26 cellular contexts compared by ENCODE assay signal in genomic region chr11:119110439-119110838, GRCh38. TPM values are rescaled to one million over a fixed set of nuclear protein-coding genes. Genes with fewer than 3 reads are reported as not detected.
DNase-seq lines count a peak whose midpoint lies in the region; ATAC-seq and TF ChIP-seq lines count a peak whose summit lies in the region.
"Had no signal": no experiment of that assay in that cellular context is flagged by ENCODE, and none has a peak within 500 bp of the region (broad histone marks: within the 10 kb centered on the region; RNA-seq: fewer than 3 reads in every experiment).

No MANE protein-coding gene starts in this region.

- CTCF ChIA-PET in T-cell (lab: Charles Lee) = interaction anchor here in 1 of 2 donors (1.2 kb wide), 1 partner anchor 49 kb away, joined by 3 read pairs; no protein-coding TSS in a partner anchor

- no peak for ATAC-seq in activated naive CD4-positive, alpha-beta T cell treated with anti-CD3 and anti-CD28 coated beads, Interleukin-2, amount 50 U/mL, for 72 hours
- ATAC-seq in T-cell (replicated peaks in 1 of 4) (no peak), HG03442 (IDR thresholded peaks at IDR 0.05; ENCODE audit: unreplicated experiment) (no peak), GM21717 (IDR thresholded peaks at IDR 0.05; ENCODE audit: unreplicated experiment) (no peak)
- ATAC-seq: effector memory CD8-positive, alpha-beta T cell; esophagus mucosa; foreskin keratinocyte; left lung; pancreas; stimulated activated naive B cell treated with anti-CD40 and anti-IgM and Interleukin-4, amounts not matched to agents 10 μg/mL and 1 μg/mL and 100 μg/mL, for 72 hours had no signal

- H3K4me3 Mint-ChIP-seq in T-cell (peak overlapping the region in 1 of 3 donors; percentile 94), endothelial cell (ENCODE audit: unreplicated experiment) (peak overlapping the region; percentile 49)
- H3K4me3 Mint-ChIP-seq: activated B cell treated with CpG ODN at 0.5 μM for 24 hours; stimulated activated naive B cell treated with anti-CD40 and anti-IgM and Interleukin-4, amounts not matched to agents 10 μg/mL and 1 μg/mL and 100 μg/mL, for 72 hours had no signal

- POLR2A ChIA-PET in T-cell (lab: Charles Lee) = interaction anchor here in 1 of 2 donors (0.8 kb wide), 1 partner anchor 95 kb away, joined by 3 read pairs; no protein-coding TSS in a partner anchor

- DNase-seq in activated naive CD4-positive, alpha-beta T cell treated with anti-CD3 and anti-CD28 coated beads, Interleukin-2, amount 50 U/mL, for 72 hours (ENCODE audit: low spot score in 2 of 2) = no peak
- DNase-seq in activated naive CD4-positive, alpha-beta T cell treated with anti-CD3 and anti-CD28 coated beads, Interleukin-2, amount 50 U/mL, for 16 hours = no peak
- DNase-seq in T-cell = no peak
- DNase-seq in endothelial cell (ENCODE audit: low spot score) = no peak
- DNase-seq in NOMO-1 (lab: John Stamatoyannopoulos, UW; ENCODE audit: unreplicated experiment in 2 of 2) = no peak
- DNase-seq: activated B cell treated with CpG ODN at 0.5 μM for 24 hours; activated CD8-positive, alpha-beta memory T cell treated with anti-CD3 and anti-CD28 coated beads for 24 hours; brain microvascular endothelial cell; effector memory CD8-positive, alpha-beta T cell; foreskin keratinocyte; hippocampal formation; left lung; MG63; naive B cell; NCI-H1417 treated with DMSO at 0.1 percent for 48 hours; NCI-H446; NCI-H82; OCI-M1; SHP77 treated with DMSO at 0.1 percent for 48 hours; stimulated activated CD4-positive, alpha-beta T cell treated with anti-CD3 and anti-CD28 coated beads, Interleukin-4, amount 100 ng/mL, for 1 hour; stimulated activated naive B cell treated with anti-CD40 and anti-IgM and Interleukin-4, amounts not matched to agents 10 μg/mL and 1 μg/mL and 100 μg/mL, for 72 hours had no signal

- H3K4me1 Mint-ChIP-seq in T-cell = peaks cover 46 to 53% (median 51%) of the 10 kb centered on the region in 3 donors
- H3K4me1 Mint-ChIP-seq in endothelial cell (ENCODE audit: unreplicated experiment) = peaks cover 45% of the 10 kb centered on the region

- peak overlapping the region; percentile 8 to 50 for H3K27ac Mint-ChIP-seq in activated naive CD4-positive, alpha-beta T cell treated with anti-CD3 and anti-CD28 coated beads, Interleukin-2, amount 50 U/mL, for 72 hours
- peak overlapping the region; percentile 86 to 89 for H3K27ac Mint-ChIP-seq in T-cell
- peak overlapping the region; percentile 2 for H3K27ac Mint-ChIP-seq in endothelial cell (ENCODE audit: unreplicated experiment)
- H3K27ac Mint-ChIP-seq: activated B cell treated with CpG ODN at 0.5 μM for 24 hours; activated T-helper 1 cell treated with anti-CD3 and anti-CD28 coated beads, Interleukin-12 subunit alpha, Interleukin-12 subunit beta, Interleukin-2, Interleukin-4 antibody, amounts not matched to agents 30 ng/mL and 10 ng/mL and 1 ng/mL, durations not matched to agents 14 hours and 24 hours and 36 hours; stimulated activated naive B cell treated with anti-CD40 and anti-IgM and Interleukin-4, amounts not matched to agents 10 μg/mL and 1 μg/mL and 100 μg/mL, for 72 hours had no signal

- TF ChIP-seq CTCF in endothelial cell (IDR thresholded peaks at IDR 0.05; ENCODE audit: unreplicated experiment) = no peak

- no peaks in the 10 kb centered on the region for H3K9me3 Mint-ChIP-seq in activated naive CD4-positive, alpha-beta T cell treated with anti-CD3 and anti-CD28 coated beads, Interleukin-2, amount 50 U/mL, for 72 hours
- H3K9me3 Mint-ChIP-seq in T-cell = no peaks in the 10 kb centered on the region
- H3K9me3 Mint-ChIP-seq in endothelial cell (ENCODE audit: unreplicated experiment) = no peaks in the 10 kb centered on the region
- H3K9me3 Mint-ChIP-seq: activated B cell treated with CpG ODN at 0.5 μM for 24 hours; activated T-helper 1 cell treated with anti-CD3 and anti-CD28 coated beads, Interleukin-12 subunit alpha, Interleukin-12 subunit beta, Interleukin-2, Interleukin-4 antibody, amounts not matched to agents 30 ng/mL and 10 ng/mL and 1 ng/mL, durations not matched to agents 14 hours and 24 hours and 36 hours; effector memory CD8-positive, alpha-beta T cell; naive B cell; stimulated activated naive B cell treated with anti-CD40 and anti-IgM and Interleukin-4, amounts not matched to agents 10 μg/mL and 1 μg/mL and 100 μg/mL, for 72 hours had no signal

- no peaks in the 10 kb centered on the region for H3K27me3 Mint-ChIP-seq in T-cell
- H3K27me3 Mint-ChIP-seq in endothelial cell (ENCODE audit: unreplicated experiment) = peaks cover 17% of the 10 kb centered on the region
- H3K27me3 Mint-ChIP-seq: activated B cell treated with CpG ODN at 0.5 μM for 24 hours; effector memory CD8-positive, alpha-beta T cell; naive B cell; stimulated activated naive B cell treated with anti-CD40 and anti-IgM and Interleukin-4, amounts not matched to agents 10 μg/mL and 1 μg/mL and 100 μg/mL, for 72 hours had no signal

- H3K36me3 Mint-ChIP-seq in activated naive CD4-positive, alpha-beta T cell treated with anti-CD3 and anti-CD28 coated beads, Interleukin-2, amount 50 U/mL, for 72 hours = peaks cover 24 to 40% of the 10 kb centered on the region in 2 donors
- H3K36me3 Mint-ChIP-seq in T-cell (peaks cover 34% of the 10 kb centered on the region), endothelial cell (ENCODE audit: low read depth, unreplicated experiment) (peaks cover 25% of the 10 kb centered on the region)

RNA-seq across cellular contexts. Expression of gene C2CD2L, which starts 3.3 kb away (rescaled TPM):
- 10 to 100 TPM; 19.1 to 43.2 TPM for total RNA-seq in activated naive CD4-positive, alpha-beta T cell treated with anti-CD3 and anti-CD28 coated beads, Interleukin-2, amount 50 U/mL, for 72 hours
- 10 to 100 TPM; 18.9 to 36.4 (median 30.6) TPM for total RNA-seq in T-cell
- 11.7 TPM for total RNA-seq in endothelial cell (ENCODE audit: unreplicated experiment)

RNA-seq across cellular contexts. Expression of gene DPAGT1, which starts 8.8 kb away (rescaled TPM):
- 10 to 100 TPM; 74.7 to 79.9 TPM for total RNA-seq in activated naive CD4-positive, alpha-beta T cell treated with anti-CD3 and anti-CD28 coated beads, Interleukin-2, amount 50 U/mL, for 72 hours
- total RNA-seq in T-cell (10 to 100 TPM; 21.7 to 54.2 (median 43.9) TPM), endothelial cell (ENCODE audit: unreplicated experiment) (53.2 TPM)

RNA-seq across cellular contexts. Expression of gene HINFP, which starts 10.9 kb away (rescaled TPM):
- 10 to 100 TPM; 38.0 to 53.3 TPM for total RNA-seq in activated naive CD4-positive, alpha-beta T cell treated with anti-CD3 and anti-CD28 coated beads, Interleukin-2, amount 50 U/mL, for 72 hours
- total RNA-seq in T-cell (10 to 100 TPM; 30.0 to 68.5 (median 56.7) TPM), endothelial cell (ENCODE audit: unreplicated experiment) (33.6 TPM)

RNA-seq across cellular contexts. Expression of gene HMBS, which starts 25.8 kb away (rescaled TPM):
- 10 to 100 TPM; 20.0 to 35.7 TPM for total RNA-seq in activated naive CD4-positive, alpha-beta T cell treated with anti-CD3 and anti-CD28 coated beads, Interleukin-2, amount 50 U/mL, for 72 hours
- total RNA-seq in T-cell (10 to 100 TPM in 3 of 5 donors, 1 to 10 TPM in 2; 6.7 to 17.8 (median 12.3) TPM), endothelial cell (ENCODE audit: unreplicated experiment) (13.6 TPM)

RNA-seq across cellular contexts. Expression of gene ABCG4, which starts 38.4 kb away (rescaled TPM):
- under 1 TPM; 0.12 to 0.25 TPM for total RNA-seq in activated naive CD4-positive, alpha-beta T cell treated with anti-CD3 and anti-CD28 coated beads, Interleukin-2, amount 50 U/mL, for 72 hours
- under 1 TPM in 1 of 5 donors, not detected in 4; 0.09 TPM for total RNA-seq in T-cell
- 0.10 TPM for total RNA-seq in endothelial cell (ENCODE audit: unreplicated experiment)
- total RNA-seq: activated B cell treated with CpG ODN at 0.5 μM for 24 hours; activated T-helper 1 cell treated with anti-CD3 and anti-CD28 coated beads, Interleukin-12 subunit alpha, Interleukin-12 subunit beta, Interleukin-2, Interleukin-4 antibody, amounts not matched to agents 30 ng/mL and 10 ng/mL and 1 ng/mL, durations not matched to agents 14 hours and 24 hours and 36 hours; pancreas had no signal

Comparison
In these comparisons a context has a peak if more than half of its experiments do, and no peak if none do; other contexts are left out.
1. H3K27ac Mint-ChIP-seq: peak in every context shown above with its lines; median percentile 88 in T-cell; 29 in activated naive CD4-positive, alpha-beta T cell treated with anti-CD3 and anti-CD28 coated beads, Interleukin-2, amount 50 U/mL, for 72 hours; 2 in endothelial cell.